ENCODE assay signal across 26 cellular contexts in the genomic region with DNA sequence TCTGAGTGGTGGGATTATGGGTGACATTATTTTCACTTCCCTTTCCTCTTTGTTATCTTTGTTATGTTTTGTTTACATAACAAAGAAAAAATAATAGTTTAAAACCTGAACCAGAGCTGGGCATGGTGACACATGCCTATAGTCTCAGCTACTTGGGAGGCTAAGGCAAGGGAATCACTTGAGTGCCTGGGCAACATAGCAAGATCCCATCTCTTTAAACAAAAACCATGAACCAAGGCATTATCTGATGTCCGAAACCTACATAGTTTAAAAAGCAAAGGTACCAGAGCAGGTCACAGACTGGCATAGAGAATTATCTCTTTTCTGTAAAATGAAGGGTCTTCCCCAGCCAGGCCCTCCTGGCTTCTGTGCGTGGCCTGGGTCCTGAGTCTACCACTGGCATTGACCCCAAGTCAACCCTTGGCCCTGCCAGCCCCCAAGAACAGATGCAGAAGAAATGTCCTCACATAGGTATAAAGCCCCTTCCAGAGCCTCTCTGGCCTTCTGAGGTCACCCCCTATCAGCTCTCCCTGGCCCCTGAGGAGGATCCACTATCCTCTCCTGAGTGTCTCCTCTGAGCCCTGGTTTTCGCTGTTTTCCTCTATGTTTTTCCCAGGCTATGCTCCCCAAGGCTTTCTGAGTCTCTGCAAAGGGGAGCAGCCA.
DNase-seq lines count a peak whose midpoint lies in the region; ATAC-seq and TF ChIP-seq lines count a peak whose summit lies in the region.
"Had no signal": no experiment of that assay in that cellular context is flagged by ENCODE, and none has a peak within 500 bp of the region (broad histone marks: within the 10 kb centered on the region; RNA-seq: fewer than 3 reads in every experiment).

No MANE protein-coding gene starts in this region.

- H3K27ac ChIP-seq in HEK293 (ENCODE audit: extremely low read depth, low read depth, low read length) (no peak overlapping the region), neural progenitor cell (no peak overlapping the region), gastrocnemius medialis (no peak overlapping the region)
- H3K27ac ChIP-seq: dorsolateral prefrontal cortex, left ventricle myocardium inferior, parathyroid adenoma, right atrium auricular region, upper lobe of left lung had no signal

- no peak overlapping the region for H3K4me3 ChIP-seq in HEK293 (ENCODE audit: low read depth, low read length)
- no peak overlapping the region for H3K4me3 ChIP-seq in neural progenitor cell
- H3K4me3 ChIP-seq in gastrocnemius medialis, result no peak overlapping the region
- H3K4me3 ChIP-seq: dorsolateral prefrontal cortex, GM23338, left ventricle myocardium inferior, right atrium auricular region, smooth muscle cell, upper lobe of left lung had no signal

- in situ Hi-C loops in gastrocnemius medialis (cut with MboI; ENCODE audit: low sequenced_read_pairs in 4 of 4), result no loop called here

- POLR2A ChIA-PET in HEK293 (lab: Yijun Ruan, JAX), result no interaction called here

- H3K36me3 ChIP-seq in HEK293 (ENCODE audit: control insufficient read depth in 2 of 2, insufficient read depth in 1 of 2, low read length in 2 of 2) (no peaks in the 10 kb centered on the region), neural progenitor cell (no peaks in the 10 kb centered on the region), gastrocnemius medialis (no peaks in the 10 kb centered on the region)
- H3K36me3 ChIP-seq: BE2C, left ventricle myocardium inferior, right atrium auricular region, upper lobe of left lung had no signal

- H3F3A ChIP-seq in neural progenitor cell (ENCODE audit: low read depth), result no peaks in the 10 kb centered on the region

- H3K4me1 Mint-ChIP-seq in activated T-cell treated with anti-CD3 and anti-CD28 coated beads, Interleukin-2, amount 50 U/mL, for 72 hours (ENCODE audit: low read depth), result peaks cover 87% of the 10 kb centered on the region
- peaks cover 7% of the 10 kb centered on the region for H3K4me1 Mint-ChIP-seq in neural progenitor cell

- no peaks in the 10 kb centered on the region for H3K9me3 Mint-ChIP-seq in activated T-cell treated with anti-CD3 and anti-CD28 coated beads, Interleukin-2, amount 50 U/mL, for 72 hours
- no peaks in the 10 kb centered on the region for H3K9me3 Mint-ChIP-seq in neural progenitor cell
- H3K9me3 Mint-ChIP-seq: GM23338, HFFc6, nephron progenitor cell had no signal

- no peak overlapping the region for H3K4me2 ChIP-seq in neural progenitor cell
- H3K4me2 ChIP-seq: smooth muscle cell had no signal

- no peak overlapping the region for H3K9ac ChIP-seq in neural progenitor cell
- H3K9ac ChIP-seq: parathyroid adenoma had no signal

- peaks cover 47% of the 10 kb centered on the region for H3K79me2 ChIP-seq in neural progenitor cell (ENCODE audit: low read depth)

- ATAC-seq in activated T-cell treated with anti-CD3 and anti-CD28 coated beads, Interleukin-2, amount 50 U/mL, for 72 hours (replicated peaks in 1 of 2), result no peak
- ATAC-seq in stimulated activated naive CD8-positive, alpha-beta T cell treated with anti-CD3 and anti-CD28 coated beads, Interleukin-15, Interleukin-2, amounts not matched to agents 100 U/mL and 50 U/mL, for 24 hours, result no peak
- no peak for ATAC-seq in gastrocnemius medialis

- H4K20me1 ChIP-seq in neural progenitor cell (ENCODE audit: low read depth), result peaks cover 28% of the 10 kb centered on the region

- H3K36me3 Mint-ChIP-seq in activated T-cell treated with anti-CD3 and anti-CD28 coated beads, Interleukin-2, amount 50 U/mL, for 72 hours (ENCODE audit: insufficient read depth in 2 of 2), result peaks cover 6 to 8% of the 10 kb centered on the region in 2 donors
- no peaks in the 10 kb centered on the region for H3K36me3 Mint-ChIP-seq in neural progenitor cell

- no peak overlapping the region for H2AFZ ChIP-seq in neural progenitor cell (replicated peaks)
- H2AFZ ChIP-seq: GM23338, parathyroid adenoma had no signal

- no peak for TF ChIP-seq POLR2A in gastrocnemius medialis (IDR thresholded peaks at IDR 0.05)

- DNase-seq in activated T-cell treated with anti-CD3 and anti-CD28 coated beads, Interleukin-2, amount 50 U/mL, for 72 hours, result no peak
- DNase-seq in activated T-cell treated with anti-CD3 and anti-CD28 coated beads, Interleukin-2, amount 50 U/mL, for 1 hour, result no peak
- peak; percentile 50 for DNase-seq in activated CD8-positive, alpha-beta memory T cell treated with anti-CD3 and anti-CD28 coated beads, Interleukin-2, amount 50 U/mL, for 48 hours
- no peak for DNase-seq in neural progenitor cell (ENCODE audit: low spot score)
- DNase-seq in pons (ENCODE audit: low spot score), result no peak
- no peak for DNase-seq in stimulated activated naive CD8-positive, alpha-beta T cell treated with anti-CD3 and anti-CD28 coated beads, Interleukin-15, Interleukin-2, amounts not matched to agents 100 U/mL and 50 U/mL, for 24 hours
- DNase-seq in gastrocnemius medialis, result no peak
- DNase-seq: activated CD4-positive, alpha-beta T cell treated with anti-CD3 and anti-CD28 coated beads for 4 hours; activated gamma-delta T cell; BE2C; dorsolateral prefrontal cortex; HFFc6; left ventricle myocardium inferior; midbrain; MV-4-11; NCI-H146; NCI-H2107; NCI-H446; NCI-H774; nephron progenitor cell; upper lobe of left lung had no signal

- H3K27me3 Mint-ChIP-seq in activated T-cell treated with anti-CD3 and anti-CD28 coated beads, Interleukin-2, amount 50 U/mL, for 72 hours (ENCODE audit: low read depth), result no peaks in the 10 kb centered on the region
- H3K27me3 Mint-ChIP-seq in neural progenitor cell (ENCODE audit: insufficient read depth, low read depth), result no peaks in the 10 kb centered on the region

- H3K27me3 ChIP-seq in neural progenitor cell (no peaks in the 10 kb centered on the region), gastrocnemius medialis (no peaks in the 10 kb centered on the region)
- H3K27me3 ChIP-seq: BE2C, dorsolateral prefrontal cortex, right atrium auricular region, upper lobe of left lung had no signal

- H3K9me3 ChIP-seq in HEK293 (ENCODE audit: control insufficient read depth, insufficient read depth, low read depth, low read length) (no peaks in the 10 kb centered on the region), neural progenitor cell (ENCODE audit: low read depth) (no peaks in the 10 kb centered on the region), gastrocnemius medialis (no peaks in the 10 kb centered on the region)
- H3K9me3 ChIP-seq: BE2C, left ventricle myocardium inferior, right atrium auricular region, upper lobe of left lung had no signal

- H3K27ac Mint-ChIP-seq in activated T-cell treated with anti-CD3 and anti-CD28 coated beads, Interleukin-2, amount 50 U/mL, for 72 hours, result peak overlapping the region; percentile 48
- peak overlapping the region; percentile 42 for H3K27ac Mint-ChIP-seq in neural progenitor cell
- H3K27ac Mint-ChIP-seq: GM23338, nephron progenitor cell had no signal

- CTCF ChIA-PET in HEK293 (lab: Yijun Ruan, JAX), result no interaction called here

- no peaks in the 10 kb centered on the region for H3K4me1 ChIP-seq in HEK293 (ENCODE audit: control insufficient read depth, insufficient read depth, low read length)
- no peaks in the 10 kb centered on the region for H3K4me1 ChIP-seq in neural progenitor cell
- H3K4me1 ChIP-seq in gastrocnemius medialis, result no peaks in the 10 kb centered on the region
- H3K4me1 ChIP-seq: BE2C had no signal

- no peak overlapping the region for H3K4me3 Mint-ChIP-seq in activated T-cell treated with anti-CD3 and anti-CD28 coated beads, Interleukin-2, amount 50 U/mL, for 72 hours
- no peak overlapping the region for H3K4me3 Mint-ChIP-seq in neural progenitor cell
- H3K4me3 Mint-ChIP-seq: GM23338, HFFc6, nephron progenitor cell had no signal

- intact Hi-C loops in gastrocnemius medialis (cut with DNase I; ENCODE audit: low total_unique reads), result no loop called here

- TF ChIP-seq CTCF in HEK293 (tag by site-specific recombination; IDR thresholded peaks at IDR 0.05), result no peak
- no peak for TF ChIP-seq CTCF in neural progenitor cell (IDR thresholded peaks at IDR 0.05)
- TF ChIP-seq CTCF in gastrocnemius medialis (IDR thresholded peaks at IDR 0.05 in 4 of 5, conservative IDR thresholded peaks at IDR 0.05 in 1 of 5), result no peak

TF ChIP-seq in HEK293, 187 proteins besides CTCF, POLR2A, EP300 and RAD21:
- peak; percentile 49; the same call in 1 of the 2 replicates for TF ChIP-seq ZNF121 (tag by site-specific recombination; IDR thresholded peaks at IDR 0.05)
- no peak for TF ChIP-seq GLIS2 (tag by site-specific recombination; IDR thresholded peaks at IDR 0.05)
- TF ChIP-seq, protein P1, sequence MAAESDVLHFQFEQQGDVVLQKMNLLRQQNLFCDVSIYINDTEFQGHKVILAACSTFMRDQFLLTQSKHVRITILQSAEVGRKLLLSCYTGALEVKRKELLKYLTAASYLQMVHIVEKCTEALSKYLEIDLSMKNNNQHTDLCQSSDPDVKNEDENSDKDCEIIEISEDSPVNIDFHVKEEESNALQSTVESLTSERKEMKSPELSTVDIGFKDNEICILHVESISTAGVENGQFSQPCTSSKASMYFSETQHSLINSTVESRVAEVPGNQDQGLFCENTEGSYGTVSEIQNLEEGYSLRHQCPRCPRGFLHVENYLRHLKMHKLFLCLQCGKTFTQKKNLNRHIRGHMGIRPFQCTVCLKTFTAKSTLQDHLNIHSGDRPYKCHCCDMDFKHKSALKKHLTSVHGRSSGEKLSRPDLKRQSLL (tag by site-specific recombination; IDR thresholded peaks at IDR 0.05), result no peak
- no peak for TF ChIP-seq ZNF292 (tag by site-specific recombination; IDR thresholded peaks at IDR 0.05; ENCODE audit: borderline replicate concordance, low read depth)
